ENCODE assay signal across 18 cellular contexts in genomic region chr22:37295213-37295886, GRCh38. TPM values are rescaled to one million over a fixed set of nuclear protein-coding genes. Genes with fewer than 3 reads are reported as not detected.
DNase-seq lines count a peak whose midpoint lies in the region; ATAC-seq, FAIRE-seq and TF ChIP-seq lines count a peak whose summit lies in the region.
"Had no signal": no experiment of that assay in that cellular context is flagged by ENCODE, and none has a peak within 500 bp of the region (broad histone marks: within the 10 kb centered on the region; RNA-seq: fewer than 3 reads in every experiment).

No MANE protein-coding gene starts in this region.

- H3K56ac ChIP-seq in H9 (ENCODE audit: insufficient read length, low read depth, low read length) = no peak overlapping the region

- no CpG with 5 or more reads among the region's 18 CpGs for WGBS in H9 (ENCODE audit: extremely low coverage, insufficient read length, low lambda C conversion rate)

- no peaks in the 10 kb centered on the region for H4K20me1 ChIP-seq in H9 (ENCODE audit: control insufficient read depth, insufficient read depth, insufficient read length)

- no peak overlapping the region for H3K4ac ChIP-seq in H9 (ENCODE audit: low read depth, low read length)

- no peaks in the 10 kb centered on the region for H3K27me3 Mint-ChIP-seq in T-helper 2 cell treated with Interferon-gamma antibody and Interleukin-4, amounts not matched to agents 5 μg/mL and 100 μg/mL, for 36 hours (ENCODE audit: low read depth)
- H3K27me3 Mint-ChIP-seq in H9 (ENCODE audit: low read depth) (peaks cover 20% of the 10 kb centered on the region), nephron progenitor cell (ENCODE audit: low read depth, poor library complexity) (peaks cover 19% of the 10 kb centered on the region)
- no peaks in the 10 kb centered on the region for H3K27me3 Mint-ChIP-seq in activated T-helper 17 cell treated with anti-CD3 and anti-CD28 coated beads, Interleukin-2, amount 50 U/mL, for 72 hours
- H3K27me3 Mint-ChIP-seq: central memory CD8-positive, alpha-beta T cell had no signal

- no peak overlapping the region for H3K4me3 Mint-ChIP-seq in T-helper 2 cell treated with Interferon-gamma antibody and Interleukin-4, amounts not matched to agents 5 μg/mL and 100 μg/mL, for 36 hours
- H3K4me3 Mint-ChIP-seq in H9 (no peak overlapping the region), nephron progenitor cell (no peak overlapping the region)
- H3K4me3 Mint-ChIP-seq in activated T-helper 17 cell treated with anti-CD3 and anti-CD28 coated beads, Interleukin-2, amount 50 U/mL, for 72 hours = no peak overlapping the region
- H3K4me3 Mint-ChIP-seq: central memory CD8-positive, alpha-beta T cell; natural killer cell had no signal

- no peaks in the 10 kb centered on the region; the same call in 1 of the 2 replicates for H3K4me1 ChIP-seq in H9 (ENCODE audit: insufficient read depth, low read length)
- H3K4me1 ChIP-seq: A549, Caco-2 had no signal

- peak overlapping the region; percentile 56 for H3K27ac Mint-ChIP-seq in T-helper 2 cell treated with Interferon-gamma antibody and Interleukin-4, amounts not matched to agents 5 μg/mL and 100 μg/mL, for 36 hours
- no peak overlapping the region; a peak in 1 of 7 replicates for H3K27ac Mint-ChIP-seq in H9
- H3K27ac Mint-ChIP-seq in activated T-helper 17 cell treated with anti-CD3 and anti-CD28 coated beads, Interleukin-2, amount 50 U/mL, for 72 hours = peak overlapping the region; percentile 40
- peak overlapping the region; percentile 48 for H3K27ac Mint-ChIP-seq in nephron progenitor cell

- H3K27me3 ChIP-seq in H9 (ENCODE audit: insufficient read depth, low read length) = no peaks in the 10 kb centered on the region

- no peak overlapping the region for H3K9ac ChIP-seq in H9 (ENCODE audit: extremely low read depth, insufficient read length, low read length)

- TF ChIP-seq CTCF in H9 (conservative IDR thresholded peaks at IDR 0.05) (no peak), nephron progenitor cell (IDR thresholded peaks at IDR 0.05) (no peak)

- H3K79me1 ChIP-seq in H9 (ENCODE audit: insufficient read depth, low read depth, low read length, poor library complexity, severe bottlenecking) = no peaks in the 10 kb centered on the region

- H4K5ac ChIP-seq in H9 (ENCODE audit: insufficient read length, low read depth, low read length) = no peak overlapping the region

- H2BK15ac ChIP-seq in H9 (ENCODE audit: low read depth, low read length) = no peak overlapping the region

- DNase-seq in T-helper 2 cell treated with Interferon-gamma antibody and Interleukin-4, amounts not matched to agents 5 μg/mL and 100 μg/mL, for 36 hours (ENCODE audit: low spot score) = no peak
- DNase-seq in T-helper 2 cell = no peak
- peak; percentile 55 for DNase-seq in H9
- no peak for DNase-seq in nephron progenitor cell
- no peak for DNase-seq in H54 (ENCODE audit: insufficient read length, low spot score)
- no peak for DNase-seq in LoVo (ENCODE audit: low spot score)
- DNase-seq: Caco-2; GF-D8; left ventricle myocardium superior; natural killer cell; NCI-H2081; NCI-H774; stimulated activated CD4-positive, alpha-beta T cell treated with anti-CD3 and anti-CD28 coated beads, Interleukin-15, amount 100 ng/mL, for 24 hours had no signal

- no peak overlapping the region for H2AK5ac ChIP-seq in H9 (ENCODE audit: insufficient read length, low read length)

- H2BK5ac ChIP-seq in H9 (ENCODE audit: insufficient read length, low read length) = no peak overlapping the region

- H2AFZ ChIP-seq in H9 (ENCODE audit: low read length) = no peak overlapping the region

- no peak overlapping the region for H2BK12ac ChIP-seq in H9 (ENCODE audit: insufficient read length, low read depth, low read length)

- no peak overlapping the region for H3K4me2 ChIP-seq in H9 (ENCODE audit: insufficient read depth, insufficient read length, low read length)
- H3K4me2 ChIP-seq: A549 had no signal

- H3K18ac ChIP-seq in H9 (ENCODE audit: insufficient read length, low read depth, low read length) = no peak overlapping the region

- H3K27ac ChIP-seq in H9 (ENCODE audit: insufficient read length, low read depth, low read length) = no peak overlapping the region
- H3K27ac ChIP-seq: A549, suprapubic skin had no signal

- H3K9me3 Mint-ChIP-seq in T-helper 2 cell treated with Interferon-gamma antibody and Interleukin-4, amounts not matched to agents 5 μg/mL and 100 μg/mL, for 36 hours = no peaks in the 10 kb centered on the region
- H3K9me3 Mint-ChIP-seq in H9 (peaks cover 5 to 7% of the 10 kb centered on the region in 2 experiments; a peak in 3 of 5 replicates), nephron progenitor cell (peaks cover 3% of the 10 kb centered on the region)
- H3K9me3 Mint-ChIP-seq in activated T-helper 17 cell treated with anti-CD3 and anti-CD28 coated beads, Interleukin-2, amount 50 U/mL, for 72 hours = no peaks in the 10 kb centered on the region
- H3K9me3 Mint-ChIP-seq: central memory CD8-positive, alpha-beta T cell; natural killer cell had no signal

- H2BK120ac ChIP-seq in H9 (ENCODE audit: low read depth, low read length, poor library complexity, severe bottlenecking) = no peak overlapping the region

- no peak for FAIRE-seq in H54 (lab: Jason Lieb, UNC)
- FAIRE-seq: A549 had no signal

- no peaks in the 10 kb centered on the region for H3K79me2 ChIP-seq in H9 (ENCODE audit: insufficient read depth, low read length)

- peaks cover 42% of the 10 kb centered on the region for H3K4me1 Mint-ChIP-seq in T-helper 2 cell treated with Interferon-gamma antibody and Interleukin-4, amounts not matched to agents 5 μg/mL and 100 μg/mL, for 36 hours (ENCODE audit: low read depth)
- peaks cover 7 to 30% of the 10 kb centered on the region in 2 experiments; a peak in 3 of 4 replicates for H3K4me1 Mint-ChIP-seq in H9
- peaks cover 41% of the 10 kb centered on the region for H3K4me1 Mint-ChIP-seq in activated T-helper 17 cell treated with anti-CD3 and anti-CD28 coated beads, Interleukin-2, amount 50 U/mL, for 72 hours
- peaks cover 8% of the 10 kb centered on the region for H3K4me1 Mint-ChIP-seq in nephron progenitor cell

- ATAC-seq in activated T-helper 17 cell treated with anti-CD3 and anti-CD28 coated beads, Interleukin-2, amount 50 U/mL, for 72 hours (replicated peaks) = no peak
- ATAC-seq in GM21515 (IDR thresholded peaks at IDR 0.05; ENCODE audit: unreplicated experiment) = no peak
- ATAC-seq: left ventricle myocardium superior, natural killer cell had no signal

- H2BK20ac ChIP-seq in H9 (ENCODE audit: low read depth, low read length, poor library complexity, severe bottlenecking) = no peak overlapping the region

- H4K91ac ChIP-seq in H9 (ENCODE audit: insufficient read length, low read depth, low read length) = no peak overlapping the region

- no peak for TF ChIP-seq POLR2A in H54 (IDR thresholded peaks at IDR 0.05; ENCODE audit: low read depth, low read length)

- no peak overlapping the region for H3K23ac ChIP-seq in H9 (ENCODE audit: insufficient read length, low read depth, low read length)

- no peaks in the 10 kb centered on the region for H3K23me2 ChIP-seq in H9 (ENCODE audit: insufficient read length, low read depth, low read length, poor library complexity, severe bottlenecking)

- no peaks in the 10 kb centered on the region for H3K9me3 ChIP-seq in H9 (ENCODE audit: control insufficient read depth, low read depth, low read length)
- H3K9me3 ChIP-seq: A549, Caco-2, suprapubic skin had no signal

- no peak overlapping the region for H4K8ac ChIP-seq in H9 (replicated peaks; ENCODE audit: insufficient read length, low read depth, low read length)

- no peak overlapping the region for H3T11ph ChIP-seq in H9 (ENCODE audit: low read length)

- no peak overlapping the region for H3K14ac ChIP-seq in H9 (ENCODE audit: insufficient read depth, low read length)

- H3K36me3 Mint-ChIP-seq in T-helper 2 cell treated with Interferon-gamma antibody and Interleukin-4, amounts not matched to agents 5 μg/mL and 100 μg/mL, for 36 hours (ENCODE audit: low read depth) = peaks cover 76% of the 10 kb centered on the region
- H3K36me3 Mint-ChIP-seq in H9 (ENCODE audit: insufficient read depth in 1 of 3, low read depth in 3 of 3) = no peaks in the 10 kb centered on the region; a peak in 1 of 7 replicates
- H3K36me3 Mint-ChIP-seq in activated T-helper 17 cell treated with anti-CD3 and anti-CD28 coated beads, Interleukin-2, amount 50 U/mL, for 72 hours (ENCODE audit: low read depth) = peaks cover 94% of the 10 kb centered on the region
- no peaks in the 10 kb centered on the region for H3K36me3 Mint-ChIP-seq in nephron progenitor cell (ENCODE audit: low read depth)

RNA-seq across cellular contexts. Expression of gene CYTH4, which starts 13.0 kb away (rescaled TPM):
- not detected in 2 replicates for total RNA-seq in H9 (2021)
- 100 to 1,000 TPM in 1 of 2 donors, 10 to 100 TPM in 1; 53.7 to 124 TPM for total RNA-seq in activated T-helper 17 cell treated with anti-CD3 and anti-CD28 coated beads, Interleukin-2, amount 50 U/mL, for 72 hours
- total RNA-seq: Caco-2 had no signal

RNA-seq across cellular contexts. Expression of gene RAC2, which starts 51.3 kb away (rescaled TPM):
- total RNA-seq in H9 (2021) = 2.5 and 2.8 TPM in 2 replicates
- 1,000 to 10,000 TPM in 1 of 2 donors, 100 to 1,000 TPM in 1; 674 to 1,069 TPM for total RNA-seq in activated T-helper 17 cell treated with anti-CD3 and anti-CD28 coated beads, Interleukin-2, amount 50 U/mL, for 72 hours

Comparison
In these comparisons a context has a peak if more than half of its experiments do, and no peak if none do; other contexts are left out.
1. H3K27ac Mint-ChIP-seq: peak in T-helper 2 cell treated with Interferon-gamma antibody and Interleukin-4, amounts not matched to agents 5 μg/mL and 100 μg/mL, for 36 hours (single experiment), activated T-helper 17 cell treated with anti-CD3 and anti-CD28 coated beads, Interleukin-2, amount 50 U/mL, for 72 hours (single experiment) and nephron progenitor cell (single experiment); none in H9 (0 of 3).
2. RNA of gene CYTH4, which starts 13.0 kb away (total RNA-seq): 53.7 to 124 TPM in activated T-helper 17 cell treated with anti-CD3 and anti-CD28 coated beads, Interleukin-2, amount 50 U/mL, for 72 hours; not detected in H9; every median in the first group is over 10 times any median in the second.
3. RNA of gene RAC2, which starts 51.3 kb away (total RNA-seq): 674 to 1,069 TPM in activated T-helper 17 cell treated with anti-CD3 and anti-CD28 coated beads, Interleukin-2, amount 50 U/mL, for 72 hours; 2.5 to 2.8 TPM in H9; every median in the first group is over 100 times any median in the second.